1 cellular context compared by ENCODE assay signal in genomic region chr10:110535958-110536891, GRCh38.
TF ChIP-seq lines count a peak whose summit lies in the region.

No MANE protein-coding gene starts in this region.

TF ChIP-seq in GM12878, 131 proteins besides CTCF, POLR2A, EP300 and RAD21 (continued from another document and continues in another):
- TF ChIP-seq USF1 (IDR thresholded peaks at IDR 0.05; ENCODE audit: borderline replicate concordance, extremely low read length, insufficient read depth, low read depth, low read length) (no peak), E4F1 (IDR thresholded peaks at IDR 0.05; ENCODE audit: borderline replicate concordance, partially characterized antibody) (peak; percentile 54), PAX5 (IDR thresholded peaks at IDR 0.05; ENCODE audit: borderline replicate concordance, low read depth, low read length) (peak; percentile 95), SUPT20H (IDR thresholded peaks at IDR 0.05; ENCODE audit: borderline replicate concordance, control insufficient read depth, low read depth, low read length) (no peak), POU2F2 (IDR thresholded peaks at IDR 0.05; ENCODE audit: borderline replicate concordance, low read depth, low read length) (peak; percentile 80; the same call in 2 of the 3 replicates), TARDBP (IDR thresholded peaks at IDR 0.05; ENCODE audit: borderline replicate concordance) (no peak; the same call in 1 of the 2 replicates), MYC (IDR thresholded peaks at IDR 0.05; ENCODE audit: insufficient read depth, insufficient read length, insufficient replicate concordance, low read length, severe bottlenecking) (no peak), DPF2 (IDR thresholded peaks at IDR 0.05) (peak; percentile 96), ZZZ3 (IDR thresholded peaks at IDR 0.05; ENCODE audit: control insufficient read depth, insufficient read length, low read depth) (no peak), NBN (IDR thresholded peaks at IDR 0.05) (peak; percentile 97), ZBTB11 (CRISPR knock-in tag; IDR thresholded peaks at IDR 0.05) (no peak), GABPA (IDR thresholded peaks at IDR 0.05; ENCODE audit: low read depth) (peak; percentile 65; the same call in 1 of the 2 replicates), MLLT1 (IDR thresholded peaks at IDR 0.05) (peak; percentile 92), RUNX3 (IDR thresholded peaks at IDR 0.05; ENCODE audit: low read length) (peak; percentile 99), NR2F1 (conservative IDR thresholded peaks at IDR 0.05) (peak; percentile 76), CREB1 (IDR thresholded peaks at IDR 0.05; ENCODE audit: low read depth) (peak; percentile 82), NFIC (IDR thresholded peaks at IDR 0.05; ENCODE audit: low read depth, low read length) (peak; percentile 95), NKRF (conservative IDR thresholded peaks at IDR 0.05) (no peak), MTA3 (IDR thresholded peaks at IDR 0.05; ENCODE audit: borderline replicate concordance, low read length) (no peak; the same call in none of the 2 replicates), NRF1 (conservative IDR thresholded peaks at IDR 0.05; ENCODE audit: low read depth, low read length) (no peak), GATAD2B (conservative IDR thresholded peaks at IDR 0.05; ENCODE audit: low read depth) (peak; percentile 94), BCLAF1 (IDR thresholded peaks at IDR 0.05) (no peak), STAT1 (conservative IDR thresholded peaks at IDR 0.05) (no peak), MYB (IDR thresholded peaks at IDR 0.05; ENCODE audit: borderline replicate concordance, low read depth, low read length) (no peak), ETV6 (conservative IDR thresholded peaks at IDR 0.05 in 1 of 2, IDR thresholded peaks at IDR 0.05 in 1 of 2; ENCODE audit: borderline replicate concordance in 1 of 2, low read depth in 1 of 2) (peak in 1 of 2 experiments; percentile 94; a peak in 2 of 4 replicates), ZNF622 (IDR thresholded peaks at IDR 0.05) (no peak), BACH1 (IDR thresholded peaks at IDR 0.05; ENCODE audit: borderline replicate concordance) (peak; percentile 51; the same call in 1 of the 2 replicates), HDAC2 (IDR thresholded peaks at IDR 0.05) (no peak), EGR1 (IDR thresholded peaks at IDR 0.05; ENCODE audit: borderline replicate concordance in 1 of 2, low read depth in 2 of 2, low read length in 2 of 2) (peak in 1 of 2 experiments; percentile 94; a peak in 2 of 3 replicates)
- TF ChIP-seq, protein P1, sequence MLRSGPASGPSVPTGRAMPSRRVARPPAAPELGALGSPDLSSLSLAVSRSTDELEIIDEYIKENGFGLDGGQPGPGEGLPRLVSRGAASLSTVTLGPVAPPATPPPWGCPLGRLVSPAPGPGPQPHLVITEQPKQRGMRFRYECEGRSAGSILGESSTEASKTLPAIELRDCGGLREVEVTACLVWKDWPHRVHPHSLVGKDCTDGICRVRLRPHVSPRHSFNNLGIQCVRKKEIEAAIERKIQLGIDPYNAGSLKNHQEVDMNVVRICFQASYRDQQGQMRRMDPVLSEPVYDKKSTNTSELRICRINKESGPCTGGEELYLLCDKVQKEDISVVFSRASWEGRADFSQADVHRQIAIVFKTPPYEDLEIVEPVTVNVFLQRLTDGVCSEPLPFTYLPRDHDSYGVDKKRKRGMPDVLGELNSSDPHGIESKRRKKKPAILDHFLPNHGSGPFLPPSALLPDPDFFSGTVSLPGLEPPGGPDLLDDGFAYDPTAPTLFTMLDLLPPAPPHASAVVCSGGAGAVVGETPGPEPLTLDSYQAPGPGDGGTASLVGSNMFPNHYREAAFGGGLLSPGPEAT (IDR thresholded peaks at IDR 0.05; ENCODE audit: low read depth), result peak; percentile 96
- TF ChIP-seq, protein P2, sequence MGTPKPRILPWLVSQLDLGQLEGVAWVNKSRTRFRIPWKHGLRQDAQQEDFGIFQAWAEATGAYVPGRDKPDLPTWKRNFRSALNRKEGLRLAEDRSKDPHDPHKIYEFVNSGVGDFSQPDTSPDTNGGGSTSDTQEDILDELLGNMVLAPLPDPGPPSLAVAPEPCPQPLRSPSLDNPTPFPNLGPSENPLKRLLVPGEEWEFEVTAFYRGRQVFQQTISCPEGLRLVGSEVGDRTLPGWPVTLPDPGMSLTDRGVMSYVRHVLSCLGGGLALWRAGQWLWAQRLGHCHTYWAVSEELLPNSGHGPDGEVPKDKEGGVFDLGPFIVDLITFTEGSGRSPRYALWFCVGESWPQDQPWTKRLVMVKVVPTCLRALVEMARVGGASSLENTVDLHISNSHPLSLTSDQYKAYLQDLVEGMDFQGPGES (IDR thresholded peaks at IDR 0.05), result no peak
- TF ChIP-seq, protein P3, sequence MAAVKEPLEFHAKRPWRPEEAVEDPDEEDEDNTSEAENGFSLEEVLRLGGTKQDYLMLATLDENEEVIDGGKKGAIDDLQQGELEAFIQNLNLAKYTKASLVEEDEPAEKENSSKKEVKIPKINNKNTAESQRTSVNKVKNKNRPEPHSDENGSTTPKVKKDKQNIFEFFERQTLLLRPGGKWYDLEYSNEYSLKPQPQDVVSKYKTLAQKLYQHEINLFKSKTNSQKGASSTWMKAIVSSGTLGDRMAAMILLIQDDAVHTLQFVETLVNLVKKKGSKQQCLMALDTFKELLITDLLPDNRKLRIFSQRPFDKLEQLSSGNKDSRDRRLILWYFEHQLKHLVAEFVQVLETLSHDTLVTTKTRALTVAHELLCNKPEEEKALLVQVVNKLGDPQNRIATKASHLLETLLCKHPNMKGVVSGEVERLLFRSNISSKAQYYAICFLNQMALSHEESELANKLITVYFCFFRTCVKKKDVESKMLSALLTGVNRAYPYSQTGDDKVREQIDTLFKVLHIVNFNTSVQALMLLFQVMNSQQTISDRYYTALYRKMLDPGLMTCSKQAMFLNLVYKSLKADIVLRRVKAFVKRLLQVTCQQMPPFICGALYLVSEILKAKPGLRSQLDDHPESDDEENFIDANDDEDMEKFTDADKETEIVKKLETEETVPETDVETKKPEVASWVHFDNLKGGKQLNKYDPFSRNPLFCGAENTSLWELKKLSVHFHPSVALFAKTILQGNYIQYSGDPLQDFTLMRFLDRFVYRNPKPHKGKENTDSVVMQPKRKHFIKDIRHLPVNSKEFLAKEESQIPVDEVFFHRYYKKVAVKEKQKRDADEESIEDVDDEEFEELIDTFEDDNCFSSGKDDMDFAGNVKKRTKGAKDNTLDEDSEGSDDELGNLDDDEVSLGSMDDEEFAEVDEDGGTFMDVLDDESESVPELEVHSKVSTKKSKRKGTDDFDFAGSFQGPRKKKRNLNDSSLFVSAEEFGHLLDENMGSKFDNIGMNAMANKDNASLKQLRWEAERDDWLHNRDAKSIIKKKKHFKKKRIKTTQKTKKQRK (IDR thresholded peaks at IDR 0.05; ENCODE audit: low read depth, low read length), result no peak
- TF ChIP-seq, protein P4, sequence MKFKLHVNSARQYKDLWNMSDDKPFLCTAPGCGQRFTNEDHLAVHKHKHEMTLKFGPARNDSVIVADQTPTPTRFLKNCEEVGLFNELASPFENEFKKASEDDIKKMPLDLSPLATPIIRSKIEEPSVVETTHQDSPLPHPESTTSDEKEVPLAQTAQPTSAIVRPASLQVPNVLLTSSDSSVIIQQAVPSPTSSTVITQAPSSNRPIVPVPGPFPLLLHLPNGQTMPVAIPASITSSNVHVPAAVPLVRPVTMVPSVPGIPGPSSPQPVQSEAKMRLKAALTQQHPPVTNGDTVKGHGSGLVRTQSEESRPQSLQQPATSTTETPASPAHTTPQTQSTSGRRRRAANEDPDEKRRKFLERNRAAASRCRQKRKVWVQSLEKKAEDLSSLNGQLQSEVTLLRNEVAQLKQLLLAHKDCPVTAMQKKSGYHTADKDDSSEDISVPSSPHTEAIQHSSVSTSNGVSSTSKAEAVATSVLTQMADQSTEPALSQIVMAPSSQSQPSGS (IDR thresholded peaks at IDR 0.05; ENCODE audit: low read length), result peak; percentile 83
